In the genomic region with DNA sequence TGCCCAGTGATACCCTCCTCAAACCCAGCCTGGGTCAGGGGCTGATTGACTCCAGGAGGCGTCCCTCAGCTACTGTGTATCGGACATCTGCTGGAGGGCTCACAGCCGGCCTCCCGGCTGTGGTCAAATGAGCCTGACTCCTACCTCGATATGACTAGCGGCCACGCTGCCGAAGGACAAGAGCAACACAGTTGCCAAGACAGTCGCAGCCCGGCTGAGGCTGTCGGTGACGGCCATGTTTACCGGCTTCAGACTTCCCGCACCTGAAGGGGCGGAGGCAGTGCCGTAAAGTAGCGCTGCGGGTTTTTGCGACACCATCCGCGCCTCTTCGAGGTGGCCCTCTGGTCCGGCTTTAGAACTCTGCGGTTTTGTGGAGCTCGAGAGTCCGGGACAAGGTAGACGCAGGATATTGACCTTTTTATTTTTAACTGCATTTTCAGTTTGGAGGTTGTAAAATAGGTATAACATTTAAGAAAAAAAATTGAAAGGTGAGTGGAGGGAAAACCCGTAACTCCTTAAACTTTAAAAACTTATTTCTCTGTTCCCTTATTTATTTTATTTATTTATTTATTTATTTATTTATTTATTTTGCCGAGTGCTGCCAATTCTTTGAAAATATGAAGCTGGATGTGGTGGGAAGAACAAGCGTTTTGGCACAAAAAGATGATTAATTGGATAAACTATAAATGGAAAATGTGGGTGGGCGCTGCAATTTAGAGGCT, we compare ENCODE assay signal across 8 cellular contexts. TPM values are rescaled to one million over a fixed set of nuclear protein-coding genes. Genes with fewer than 3 reads are reported as not detected.
DNase-seq lines count a peak whose midpoint lies in the region; ATAC-seq and TF ChIP-seq lines count a peak whose summit lies in the region.

A gene (minus strand): TSS at position 265 of the 722 bp plus-strand sequence. CDS start 28 bp downstream, at position 237.

- H3K27me3 ChIP-seq in left lung = no peaks in the 10 kb centered on the region

- peak within 1 kb of the TSS; percentile 69 to 80 for H3K27ac ChIP-seq in left lung

- intact Hi-C loops in left lung (cut with DNase I) = no loop called here

- peak; percentile 89 for ATAC-seq in GM19328 (IDR thresholded peaks at IDR 0.05; ENCODE audit: unreplicated experiment)
- ATAC-seq in HG03520 (IDR thresholded peaks at IDR 0.05; ENCODE audit: unreplicated experiment) = peak; percentile 92
- ATAC-seq in left lung = peak; percentile 100

- no peaks in the 10 kb centered on the region for H3K36me3 ChIP-seq in left lung

- TF ChIP-seq CTCF in left lung (IDR thresholded peaks at IDR 0.05) = no peak

- DNase-seq in C1 segment of cervical spinal cord (lab: John Stamatoyannopoulos, UW) (peak; percentile 10 to 84 (median 76)), NCI-H69 (lab: John Stamatoyannopoulos, UW) (peak; percentile 90), dermis blood vessel endothelial cell (peak; percentile 94), left lung (peak; percentile 91 to 96)
- DNase-seq in activated CD4-positive, alpha-beta T cell treated with anti-CD3 and anti-CD28 coated beads, Interleukin-2, amount 50 U/mL, for 4 hours = peak; percentile 81 to 83
- DNase-seq in stimulated activated CD4-positive, alpha-beta T cell treated with anti-CD3 and anti-CD28 coated beads, Interleukin-2, amount 100 ng/mL, for 48 hours = peak; percentile 84

- H3K9me3 ChIP-seq in left lung = no peaks in the 10 kb centered on the region

- peaks cover 9 to 13% of the 10 kb centered on the region in 2 donors for H3K4me1 ChIP-seq in left lung

- H3K4me3 ChIP-seq in left lung = peak within 1 kb of the TSS; percentile 46 to 65

RNA-seq across cellular contexts. Expression of the gene that starts here (rescaled TPM):
- total RNA-seq in dermis blood vessel endothelial cell (30.6 and 69.4 TPM in 2 replicates), left lung (10 to 100 TPM; 28.2 to 30.8 TPM)

Comparison
In these comparisons a context has a peak if more than half of its experiments do, and no peak if none do; other contexts are left out.
1. Peak in every context shown above with its lines: DNase-seq, ATAC-seq, H3K4me3 ChIP-seq and H3K27ac ChIP-seq.